Comparison of ENCODE assay signal across 9 cellular contexts in the genomic region with DNA sequence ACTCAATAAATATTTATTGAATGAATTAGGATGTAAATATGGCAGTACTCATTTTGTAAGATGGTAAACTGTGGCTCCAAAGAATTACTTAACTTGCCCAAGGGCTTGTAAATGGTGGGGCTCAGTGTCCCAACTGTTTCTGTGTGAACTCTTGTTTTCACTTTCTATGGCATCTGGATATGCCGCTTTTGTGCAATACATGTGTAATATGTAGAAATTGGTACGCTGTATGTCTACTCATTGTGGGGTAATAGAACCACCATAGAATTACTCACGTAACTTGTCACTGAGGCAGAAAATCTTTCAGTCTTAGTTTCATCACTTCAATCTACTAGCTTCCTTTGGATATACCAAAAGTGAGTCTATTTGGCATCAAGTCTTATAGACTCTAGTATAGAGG. TPM values are rescaled to one million over a fixed set of nuclear protein-coding genes. Genes with fewer than 3 reads are reported as not detected.
DNase-seq lines count a peak whose midpoint lies in the region; ATAC-seq and TF ChIP-seq lines count a peak whose summit lies in the region.
"Had no signal": no experiment of that assay in that cellular context is flagged by ENCODE, and none has a peak within 500 bp of the region (broad histone marks: within the 10 kb centered on the region; RNA-seq: fewer than 3 reads in every experiment).

No MANE protein-coding gene starts in this region.

- no peak for TF ChIP-seq POLR2A in stomach (IDR thresholded peaks at IDR 0.05)

- DNase-seq in activated CD4-positive, alpha-beta T cell treated with anti-CD3 and anti-CD28 coated beads, Interleukin-2, amount 10 ng/mL, durations not matched to agents 7 days and 5 days = peak; percentile 11
- DNase-seq in activated CD4-positive, alpha-beta T cell treated with anti-CD3 and anti-CD28 coated beads, Interleukin-2, amount 50 U/mL, for 4 hours = no peak
- DNase-seq in glutamatergic neuron (no peak), stomach (no peak), HT-29 (ENCODE audit: low spot score) (no peak)

- H3K4me3 ChIP-seq in WI38 (ENCODE audit: low read depth, low read length) (peak overlapping the region; percentile 94), stomach (peak overlapping the region; percentile 74 to 89 (median 85))

- 77 to 91% (median 78%) methylated on average over 3 of the region's 3 CpGs for WGBS in stomach, 5 donors

- POLR2A ChIA-PET in activated CD4-positive, alpha-beta T cell treated with anti-CD3 and anti-CD28 coated beads, Interleukin-2, amount 10 ng/mL, durations not matched to agents 7 days and 5 days (lab: Charles Lee) = interaction anchor here (0.6 to 0.8 kb wide), 2 partner anchors 16 to 122 kb away, joined by 3 read pairs; no protein-coding TSS in a partner anchor

- peaks cover 23 to 37% (median 33%) of the 10 kb centered on the region in 4 donors for H3K36me3 ChIP-seq in stomach

- peak overlapping the region in 3 of 5 donors; percentile 87 to 91 (median 90) for H3K27ac ChIP-seq in stomach

- no peak for TF ChIP-seq EP300 in stomach (IDR thresholded peaks at IDR 0.05)

- H3K27ac Mint-ChIP-seq in activated CD4-positive, alpha-beta T cell treated with anti-CD3 and anti-CD28 coated beads, Interleukin-2, amount 10 ng/mL, durations not matched to agents 7 days and 5 days = peak overlapping the region; percentile 96
- H3K27ac Mint-ChIP-seq in glutamatergic neuron (ENCODE audit: unreplicated experiment) = no peak overlapping the region

- intact Hi-C loops in stomach (cut with DNase I; ENCODE audit: low total_unique reads) = no loop called here

- H3K27me3 Mint-ChIP-seq in activated CD4-positive, alpha-beta T cell treated with anti-CD3 and anti-CD28 coated beads, Interleukin-2, amount 10 ng/mL, durations not matched to agents 7 days and 5 days = no peaks in the 10 kb centered on the region
- peaks cover 2% of the 10 kb centered on the region for H3K27me3 Mint-ChIP-seq in glutamatergic neuron (ENCODE audit: unreplicated experiment)

- peaks cover 30% of the 10 kb centered on the region for H3K4me1 Mint-ChIP-seq in activated CD4-positive, alpha-beta T cell treated with anti-CD3 and anti-CD28 coated beads, Interleukin-2, amount 10 ng/mL, durations not matched to agents 7 days and 5 days
- peaks cover 1% of the 10 kb centered on the region for H3K4me1 Mint-ChIP-seq in glutamatergic neuron (ENCODE audit: low read depth, unreplicated experiment)

- no peaks in the 10 kb centered on the region for H3K9me3 Mint-ChIP-seq in activated CD4-positive, alpha-beta T cell treated with anti-CD3 and anti-CD28 coated beads, Interleukin-2, amount 10 ng/mL, durations not matched to agents 7 days and 5 days
- no peaks in the 10 kb centered on the region for H3K9me3 Mint-ChIP-seq in glutamatergic neuron (ENCODE audit: unreplicated experiment)

- TF ChIP-seq CTCF in WI38 (IDR thresholded peaks at IDR 0.05; ENCODE audit: low read depth, low read length) (no peak), glutamatergic neuron (IDR thresholded peaks at IDR 0.05; ENCODE audit: partially characterized antibody, unreplicated experiment) (no peak), stomach (IDR thresholded peaks at IDR 0.05) (no peak)

- peaks cover 37% of the 10 kb centered on the region for H3K36me3 Mint-ChIP-seq in activated CD4-positive, alpha-beta T cell treated with anti-CD3 and anti-CD28 coated beads, Interleukin-2, amount 10 ng/mL, durations not matched to agents 7 days and 5 days (ENCODE audit: low read depth)
- H3K36me3 Mint-ChIP-seq in glutamatergic neuron (ENCODE audit: unreplicated experiment) = no peaks in the 10 kb centered on the region

- H3K27me3 ChIP-seq in stomach = no peaks in the 10 kb centered on the region

- no peaks in the 10 kb centered on the region for H3K9me3 ChIP-seq in stomach

- H3K4me1 ChIP-seq in stomach = peaks cover 8 to 32% (median 19%) of the 10 kb centered on the region in 4 donors

- peak overlapping the region; percentile 96 for H3K4me3 Mint-ChIP-seq in activated CD4-positive, alpha-beta T cell treated with anti-CD3 and anti-CD28 coated beads, Interleukin-2, amount 10 ng/mL, durations not matched to agents 7 days and 5 days
- peak overlapping the region; percentile 99 for H3K4me3 Mint-ChIP-seq in glutamatergic neuron (ENCODE audit: unreplicated experiment)

- CTCF ChIA-PET in activated CD4-positive, alpha-beta T cell treated with anti-CD3 and anti-CD28 coated beads, Interleukin-2, amount 10 ng/mL, durations not matched to agents 7 days and 5 days (lab: Charles Lee) = interaction anchor here (0.6 to 1.2 kb wide), 4 partner anchors 19 to 238 kb away, joined by 3 to 8 read pairs (median 4); partner anchors contain the start of gene RPRD2

- no peak for ATAC-seq in HG03469 (IDR thresholded peaks at IDR 0.05; ENCODE audit: unreplicated experiment)
- no peak for ATAC-seq in GM18520 (IDR thresholded peaks at IDR 0.05; ENCODE audit: unreplicated experiment)

RNA-seq across cellular contexts. Expression of gene PRPF3, which starts 1.0 kb away (rescaled TPM):
- 10 to 100 TPM; 83.2 to 87.7 TPM for total RNA-seq in activated CD4-positive, alpha-beta T cell treated with anti-CD3 and anti-CD28 coated beads, Interleukin-2, amount 10 ng/mL, durations not matched to agents 7 days and 5 days
- 57.6 TPM for total RNA-seq in glutamatergic neuron (ENCODE audit: unreplicated experiment)
- total RNA-seq in stomach = 10 to 100 TPM; 40.3 to 99.1 (median 75.3) TPM
- polyA plus RNA-seq in stomach = 10 to 100 TPM; 14.5 to 35.3 (median 25.7) TPM
- total RNA-seq in HT-29 (2014; rRNA removed; shearing (Covaris generic)) = 33.8 and 39.5 TPM in 2 replicates

RNA-seq across cellular contexts. Expression of gene MRPS21, which starts 28.6 kb away (rescaled TPM):
- 10 to 100 TPM; 69.6 to 72.9 TPM for total RNA-seq in activated CD4-positive, alpha-beta T cell treated with anti-CD3 and anti-CD28 coated beads, Interleukin-2, amount 10 ng/mL, durations not matched to agents 7 days and 5 days
- total RNA-seq in glutamatergic neuron (ENCODE audit: unreplicated experiment) (115 TPM), stomach (10 to 100 TPM in 4 of 5 donors, 1 to 10 TPM in 1; 2.0 to 95.1 (median 48.3) TPM)
- 100 to 1,000 TPM; 105 to 130 (median 115) TPM for polyA plus RNA-seq in stomach
- total RNA-seq in HT-29 (2014; rRNA removed; shearing (Covaris generic)) = 44.2 and 47.7 TPM in 2 replicates

RNA-seq across cellular contexts. Expression of gene CIART, which starts 40.0 kb away (rescaled TPM):
- 1 to 10 TPM; 1.7 to 2.1 TPM for total RNA-seq in activated CD4-positive, alpha-beta T cell treated with anti-CD3 and anti-CD28 coated beads, Interleukin-2, amount 10 ng/mL, durations not matched to agents 7 days and 5 days
- total RNA-seq in glutamatergic neuron (ENCODE audit: unreplicated experiment) = 4.7 TPM
- total RNA-seq in stomach = 10 to 100 TPM in 1 of 5 donors, 1 to 10 TPM in 3, not detected in 1; 2.7 to 31.5 (median 2.9) TPM
- 10 to 100 TPM in 1 of 3 donors, 1 to 10 TPM in 2; 4.0 to 12.8 (median 6.3) TPM for polyA plus RNA-seq in stomach
- total RNA-seq in HT-29 (2014; rRNA removed; shearing (Covaris generic)) = not detected in 2 replicates
- total RNA-seq: Daoy had no signal

RNA-seq across cellular contexts. Expression of gene RPRD2, which starts 41.6 kb away (rescaled TPM):
- 10 to 100 TPM; 36.4 to 43.6 TPM for total RNA-seq in activated CD4-positive, alpha-beta T cell treated with anti-CD3 and anti-CD28 coated beads, Interleukin-2, amount 10 ng/mL, durations not matched to agents 7 days and 5 days
- total RNA-seq in glutamatergic neuron (ENCODE audit: unreplicated experiment) (26.9 TPM), stomach (10 to 100 TPM in 4 of 5 donors, 1 to 10 TPM in 1; 8.1 to 41.4 (median 20.9) TPM)
- polyA plus RNA-seq in stomach = 1 to 10 TPM; 4.5 to 5.2 (median 4.6) TPM
- total RNA-seq in HT-29 (2014; rRNA removed; shearing (Covaris generic)) = 6.7 and 8.0 TPM in 2 replicates

RNA-seq across cellular contexts. Expression of gene C1orf54, which starts 49.7 kb away (rescaled TPM):
- total RNA-seq in activated CD4-positive, alpha-beta T cell treated with anti-CD3 and anti-CD28 coated beads, Interleukin-2, amount 10 ng/mL, durations not matched to agents 7 days and 5 days = 1 to 10 TPM; 2.4 to 3.5 TPM
- 1.3 TPM for total RNA-seq in glutamatergic neuron (ENCODE audit: unreplicated experiment)
- total RNA-seq in stomach = 10 to 100 TPM in 1 of 5 donors, under 1 TPM in 1, not detected in 3; 0.43 to 40.8 TPM
- polyA plus RNA-seq in stomach = 10 to 100 TPM in 1 of 3 donors, 1 to 10 TPM in 2; 7.5 to 17.7 (median 8.7) TPM
- 0.20 and 0.29 TPM in 2 replicates for total RNA-seq in HT-29 (2014; rRNA removed; shearing (Covaris generic))
